Comparison of ENCODE assay signal across 1 cellular context in the genomic region with DNA sequence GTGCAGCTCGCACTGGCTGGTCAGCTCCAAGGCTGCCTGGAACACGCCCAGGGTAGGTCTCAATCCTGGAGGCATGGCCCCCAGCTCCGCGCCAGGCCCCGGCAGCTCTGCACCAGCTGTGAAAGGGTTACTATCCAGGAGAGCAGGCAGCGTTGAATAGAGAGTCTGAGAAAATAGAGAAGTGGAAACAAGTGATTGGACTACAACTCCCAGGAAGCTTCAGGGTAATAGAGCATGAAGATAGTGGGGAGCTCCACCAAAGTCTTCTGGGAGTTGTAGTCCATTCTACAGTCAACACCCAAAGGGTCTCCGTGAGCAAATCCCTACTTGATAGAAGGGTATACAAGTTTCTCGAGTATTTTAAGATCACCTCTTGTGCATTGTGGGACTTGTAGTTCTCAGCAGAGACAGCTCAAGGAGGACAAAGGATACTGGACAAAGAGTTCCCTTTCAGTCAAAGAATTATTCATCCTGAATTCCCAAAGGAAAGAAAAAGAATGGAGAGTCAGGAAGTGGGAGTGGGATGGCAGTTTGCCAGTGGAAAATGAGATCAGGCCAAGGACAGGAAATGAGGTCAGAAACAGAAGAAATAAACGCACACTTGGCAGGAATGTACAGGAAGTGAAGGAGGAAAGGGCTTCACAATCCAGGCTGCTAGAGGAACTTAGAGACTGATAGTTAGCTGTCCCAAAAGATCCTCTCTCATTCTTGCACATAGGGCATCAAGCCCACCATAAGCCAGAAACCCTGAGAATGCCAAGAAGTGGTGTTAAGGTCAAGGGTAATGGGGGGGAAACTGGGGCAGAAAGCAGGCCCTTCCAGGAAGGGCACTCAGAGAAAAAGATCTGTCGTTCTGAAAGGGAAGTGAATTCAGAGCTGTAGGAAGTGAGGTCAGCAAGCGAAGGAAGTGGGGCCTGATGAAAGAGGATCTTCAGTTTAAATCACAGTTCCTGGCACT.
TF ChIP-seq lines count a peak whose summit lies in the region.

No MANE protein-coding gene starts in this region.

TF ChIP-seq in GM12878, 131 proteins besides CTCF, POLR2A, EP300 and RAD21 (continued from another document):
- no peak for TF ChIP-seq HSF1 (IDR thresholded peaks at IDR 0.05; ENCODE audit: low read depth, low read length)
- no peak for TF ChIP-seq TCF7 (IDR thresholded peaks at IDR 0.05; ENCODE audit: borderline replicate concordance)
- no peak for TF ChIP-seq LARP7 (IDR thresholded peaks at IDR 0.05)
- peak; percentile 75 for TF ChIP-seq SPI1 (IDR thresholded peaks at IDR 0.05; ENCODE audit: borderline replicate concordance, insufficient read depth, low read depth, low read length)
- no peak for TF ChIP-seq ZNF24 (IDR thresholded peaks at IDR 0.05)
- no peak for TF ChIP-seq PAX5 (IDR thresholded peaks at IDR 0.05; ENCODE audit: borderline replicate concordance, low read depth, low read length)
- TF ChIP-seq, protein P1, sequence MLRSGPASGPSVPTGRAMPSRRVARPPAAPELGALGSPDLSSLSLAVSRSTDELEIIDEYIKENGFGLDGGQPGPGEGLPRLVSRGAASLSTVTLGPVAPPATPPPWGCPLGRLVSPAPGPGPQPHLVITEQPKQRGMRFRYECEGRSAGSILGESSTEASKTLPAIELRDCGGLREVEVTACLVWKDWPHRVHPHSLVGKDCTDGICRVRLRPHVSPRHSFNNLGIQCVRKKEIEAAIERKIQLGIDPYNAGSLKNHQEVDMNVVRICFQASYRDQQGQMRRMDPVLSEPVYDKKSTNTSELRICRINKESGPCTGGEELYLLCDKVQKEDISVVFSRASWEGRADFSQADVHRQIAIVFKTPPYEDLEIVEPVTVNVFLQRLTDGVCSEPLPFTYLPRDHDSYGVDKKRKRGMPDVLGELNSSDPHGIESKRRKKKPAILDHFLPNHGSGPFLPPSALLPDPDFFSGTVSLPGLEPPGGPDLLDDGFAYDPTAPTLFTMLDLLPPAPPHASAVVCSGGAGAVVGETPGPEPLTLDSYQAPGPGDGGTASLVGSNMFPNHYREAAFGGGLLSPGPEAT (IDR thresholded peaks at IDR 0.05; ENCODE audit: low read depth) = no peak
- TF ChIP-seq SIX5 (IDR thresholded peaks at IDR 0.05; ENCODE audit: low read depth, low read length, severe bottlenecking) = peak; percentile 96
- no peak for TF ChIP-seq IRF4 (IDR thresholded peaks at IDR 0.05; ENCODE audit: low read depth, low read length)
- no peak for TF ChIP-seq SUPT20H (IDR thresholded peaks at IDR 0.05; ENCODE audit: borderline replicate concordance, control insufficient read depth, low read depth, low read length)
TF ChIP-seq in GM12878: peak in this region for 7.
